In the genomic region with DNA sequence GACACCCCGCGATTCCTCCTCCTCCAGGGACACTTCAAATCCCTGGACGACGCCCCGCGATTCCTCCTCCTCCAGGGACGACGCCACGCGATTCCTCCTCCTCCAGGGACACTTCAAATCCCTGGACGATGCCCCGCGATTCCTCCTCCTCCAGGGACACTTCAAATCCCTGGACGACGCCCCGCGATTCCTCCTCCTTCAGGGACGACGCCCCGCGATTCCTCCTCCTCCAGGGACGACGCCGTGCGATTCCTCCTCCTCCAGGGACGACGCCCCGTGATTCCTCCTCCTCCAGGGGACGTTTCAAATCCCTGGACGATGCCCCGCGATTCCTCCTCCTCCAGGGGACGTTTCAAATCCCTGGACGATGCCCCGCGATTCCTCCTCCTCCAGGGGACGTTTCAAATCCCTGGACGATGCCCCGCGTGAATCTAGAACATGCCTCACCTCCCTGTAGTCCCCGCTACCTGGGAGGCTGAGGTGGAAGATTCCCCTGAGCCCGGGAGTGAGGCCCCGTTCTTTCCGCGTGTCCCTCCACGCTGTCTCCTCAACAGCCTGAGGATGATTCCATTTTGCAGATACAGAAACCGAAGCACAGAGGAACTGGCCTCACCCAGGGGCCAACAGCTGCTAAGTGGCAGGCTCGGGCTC, we compare ENCODE assay signal across 14 cellular contexts. TPM values are rescaled to one million over a fixed set of nuclear protein-coding genes. Genes with fewer than 3 reads are reported as not detected.
"Had no signal": no experiment of that assay in that cellular context is flagged by ENCODE, and none has a peak within 500 bp of the region (broad histone marks: within the 10 kb centered on the region; RNA-seq: fewer than 3 reads in every experiment).

No MANE protein-coding gene starts in this region.

RNA-seq across cellular contexts. Expression of a gene that starts 23.4 kb away (rescaled TPM):
- total RNA-seq: activated CD4-positive, alpha-beta memory T cell treated with anti-CD3 and anti-CD28 coated beads, Interleukin-2, amount 10 ng/mL, durations not matched to agents 7 days and 5 days; activated CD4-positive, alpha-beta T cell treated with anti-CD3 and anti-CD28 coated beads for 36 hours; activated CD4-positive, alpha-beta T cell treated with anti-CD3 and anti-CD28 coated beads, Interleukin-2, amount 10 ng/mL, durations not matched to agents 7 days and 5 days; activated CD8-positive, alpha-beta memory T cell treated with anti-CD3 and anti-CD28 coated beads, Interleukin-2, amount 10 ng/mL, durations not matched to agents 7 days and 5 days; activated CD8-positive, alpha-beta T cell treated with anti-CD3 and anti-CD28 coated beads, Interleukin-2, amount 10 ng/mL, durations not matched to agents 7 days and 5 days; activated naive CD8-positive, alpha-beta T cell treated with anti-CD3 and anti-CD28 coated beads, Interleukin-2, amount 10 ng/mL, durations not matched to agents 7 days and 5 days; activated T-helper 2 cell treated with anti-CD3 and anti-CD28 coated beads, Interferon-gamma antibody, Interleukin-2, Interleukin-4, amounts not matched to agents 10 μg/mL and 5 μg/mL and 100 μg/mL, durations not matched to agents 14 hours and 24 hours and 36 hours; ascending aorta; cardiac septum; T-cell; T-helper 1 cell treated with Interleukin-12 subunit alpha and Interleukin-12 subunit beta and Interleukin-4 antibody, amounts not matched to agents 30 ng/mL and 1 ng/mL, for 36 hours; T-helper 17 cell; T-helper 2 cell treated with Interferon-gamma antibody and Interleukin-4, amounts not matched to agents 100 ng/mL and 5 ng/mL, for 36 hours; WTC11 had no signal
